In genomic region chr2:37982847-37983246, GRCh38 we compare ENCODE assay signal across 13 cellular contexts.
"Had no signal": no experiment of that assay in that cellular context is flagged by ENCODE, and none has a peak within 500 bp of the region (broad histone marks: within the 10 kb centered on the region; RNA-seq: fewer than 3 reads in every experiment).

No MANE protein-coding gene starts in this region.

- H3K27ac ChIP-seq: colonic mucosa, esophagus squamous epithelium, gastroesophageal sphincter, pancreas, upper lobe of right lung, vagina had no signal

- ATAC-seq: gastroesophageal sphincter; natural killer cell treated with Interleukin-12 subunit alpha and Interleukin-12 subunit beta and Interleukin-15 and Interleukin-18, amount 100 ng/mL, for 72 hours; stimulated activated effector memory CD8-positive, alpha-beta T cell treated with anti-CD3 and anti-CD28 coated beads, Interleukin-12 subunit alpha, Interleukin-12 subunit beta, amount 100 ng/mL, for 72 hours had no signal

- H3K27me3 Mint-ChIP-seq: natural killer cell treated with Interleukin-12 subunit alpha and Interleukin-12 subunit beta and Interleukin-15 and Interleukin-18, amount 100 ng/mL, for 72 hours; progenitor cell of endocrine pancreas; stimulated activated naive CD8-positive, alpha-beta T cell treated with anti-CD3 and anti-CD28 coated beads, Interleukin-15, Interleukin-2, amounts not matched to agents 100 ng/mL and 50 ng/mL, for 24 hours had no signal

- H3K9me3 Mint-ChIP-seq: natural killer cell treated with Interleukin-12 subunit alpha and Interleukin-12 subunit beta and Interleukin-15 and Interleukin-18, amount 100 ng/mL, for 72 hours; stimulated activated effector memory CD8-positive, alpha-beta T cell treated with anti-CD3 and anti-CD28 coated beads, Interleukin-12 subunit alpha, Interleukin-12 subunit beta, amount 100 ng/mL, for 72 hours; stimulated activated naive CD8-positive, alpha-beta T cell treated with anti-CD3 and anti-CD28 coated beads, Interleukin-15, Interleukin-2, amounts not matched to agents 100 ng/mL and 50 ng/mL, for 24 hours had no signal

- H3K4me3 ChIP-seq: colonic mucosa, pancreas, vagina had no signal

- H3K9me3 ChIP-seq: colonic mucosa, esophagus squamous epithelium, gastroesophageal sphincter, pancreas, tibial nerve, upper lobe of right lung, vagina had no signal

- H3K4me1 ChIP-seq: colonic mucosa, vagina had no signal

- H3K4me3 Mint-ChIP-seq: natural killer cell treated with Interleukin-12 subunit alpha and Interleukin-12 subunit beta and Interleukin-15 and Interleukin-18, amount 100 ng/mL, for 72 hours; stimulated activated effector memory CD8-positive, alpha-beta T cell treated with anti-CD3 and anti-CD28 coated beads, Interleukin-12 subunit alpha, Interleukin-12 subunit beta, amount 100 ng/mL, for 72 hours; stimulated activated naive CD8-positive, alpha-beta T cell treated with anti-CD3 and anti-CD28 coated beads, Interleukin-15, Interleukin-2, amounts not matched to agents 100 ng/mL and 50 ng/mL, for 24 hours had no signal

- H3K36me3 Mint-ChIP-seq: natural killer cell treated with Interleukin-12 subunit alpha and Interleukin-12 subunit beta and Interleukin-15 and Interleukin-18, amount 100 ng/mL, for 72 hours; stimulated activated effector memory CD8-positive, alpha-beta T cell treated with anti-CD3 and anti-CD28 coated beads, Interleukin-12 subunit alpha, Interleukin-12 subunit beta, amount 100 ng/mL, for 72 hours had no signal

- H3K27me3 ChIP-seq: colonic mucosa, esophagus squamous epithelium, gastroesophageal sphincter, pancreas, tibial nerve, upper lobe of right lung, vagina had no signal

- DNase-seq: esophagus squamous epithelium, kidney, upper lobe of right lung had no signal

- FAIRE-seq: pancreas had no signal

- H3K27ac Mint-ChIP-seq: mesothelial cell of epicardium; natural killer cell treated with Interleukin-12 subunit alpha and Interleukin-12 subunit beta and Interleukin-15 and Interleukin-18, amount 100 ng/mL, for 72 hours; progenitor cell of endocrine pancreas; stimulated activated effector memory CD8-positive, alpha-beta T cell treated with anti-CD3 and anti-CD28 coated beads, Interleukin-12 subunit alpha, Interleukin-12 subunit beta, amount 100 ng/mL, for 72 hours; stimulated activated naive CD8-positive, alpha-beta T cell treated with anti-CD3 and anti-CD28 coated beads, Interleukin-15, Interleukin-2, amounts not matched to agents 100 ng/mL and 50 ng/mL, for 24 hours had no signal

- H3K36me3 ChIP-seq: colonic mucosa, esophagus squamous epithelium, gastroesophageal sphincter, pancreas, tibial nerve, upper lobe of right lung, vagina had no signal
